Comparison of ENCODE assay signal across 28 cellular contexts in genomic region chr7:51321961-51322515, GRCh38. TPM values are rescaled to one million over a fixed set of nuclear protein-coding genes. Genes with fewer than 3 reads are reported as not detected.
"Had no signal": no experiment of that assay in that cellular context is flagged by ENCODE, and none has a peak within 500 bp of the region (broad histone marks: within the 10 kb centered on the region; RNA-seq: fewer than 3 reads in every experiment).

No MANE protein-coding gene starts in this region.

- H3K36me3 Mint-ChIP-seq: activated CD4-positive, alpha-beta memory T cell treated with anti-CD3 and anti-CD28 coated beads for 36 hours; activated naive CD4-positive, alpha-beta T cell treated with anti-CD3 and anti-CD28 coated beads, Interleukin-2, amount 50 U/mL, for 24 hours; natural killer cell; stimulated activated effector memory CD8-positive, alpha-beta T cell treated with anti-CD3 and anti-CD28 coated beads, Interleukin-12 subunit alpha, Interleukin-12 subunit beta, amount 100 ng/mL, for 72 hours had no signal

- ATAC-seq: activated naive CD8-positive, alpha-beta T cell treated with anti-CD3 and anti-CD28 coated beads, Interleukin-2, amount 50 U/mL, for 24 hours; activated T-cell treated with anti-CD3 and anti-CD28 coated beads, Interleukin-2, amount 50 U/mL, for 4 hours; activated T-helper 17 cell treated with anti-CD3 and anti-CD28 coated beads, Interleukin-2, amount 50 U/mL, for 72 hours; foreskin keratinocyte; lower lobe of right lung; natural killer cell; sciatic nerve; stimulated activated effector memory CD8-positive, alpha-beta T cell treated with anti-CD3 and anti-CD28 coated beads, Interleukin-12 subunit alpha, Interleukin-12 subunit beta, amount 100 ng/mL, for 72 hours had no signal

- H3K36me3 ChIP-seq: esophagus muscularis mucosa, heart right ventricle, lower lobe of right lung, thoracic aorta, WERI-Rb-1 had no signal

- H3K4me1 ChIP-seq: lower lobe of right lung had no signal

- H3K27ac ChIP-seq: esophagus muscularis mucosa, foreskin keratinocyte, heart right ventricle, lower lobe of right lung, skin epidermis, thoracic aorta, WERI-Rb-1 had no signal

- DNase-seq: activated CD4-positive, alpha-beta memory T cell treated with anti-CD3 and anti-CD28 coated beads for 36 hours; activated CD4-positive, alpha-beta T cell treated with anti-CD3 and anti-CD28 coated beads, Interleukin-2, amount 10 ng/mL, durations not matched to agents 24 days and 14 days; activated CD4-positive, CD25-positive, alpha-beta regulatory T cell treated with anti-CD3 and anti-CD28 coated beads, Interleukin-2, amount 50 U/mL, for 72 hours; activated CD8-positive, alpha-beta memory T cell treated with anti-CD3 and anti-CD28 coated beads, Interleukin-2, amount 50 U/mL, for 4 hours; activated naive CD8-positive, alpha-beta T cell treated with anti-CD3 and anti-CD28 coated beads, Interleukin-2, amount 50 U/mL, for 24 hours; activated T-cell treated with anti-CD3 and anti-CD28 coated beads, Interleukin-2, amount 50 U/mL, for 4 hours; amygdala; central memory CD4-positive, alpha-beta T cell; foreskin keratinocyte; heart right ventricle; lower lobe of right lung; mesenchymal stem cell; natural killer cell; posterior cingulate gyrus; stimulated activated CD4-positive, alpha-beta T cell treated with anti-CD3 and anti-CD28 coated beads, Interleukin-12 subunit alpha, Interleukin-12 subunit beta, amount 100 ng/mL, for 4 hours; stimulated activated CD4-positive, alpha-beta T cell treated with anti-CD3 and anti-CD28 coated beads, Interleukin-4, amount 100 ng/mL, for 1 hour; T1000; trophoblast cell; WERI-Rb-1 had no signal

- H3K27ac Mint-ChIP-seq: activated CD4-positive, alpha-beta memory T cell treated with anti-CD3 and anti-CD28 coated beads for 36 hours; activated CD4-positive, alpha-beta T cell treated with anti-CD3 and anti-CD28 coated beads, Interleukin-2, amount 10 ng/mL, durations not matched to agents 24 days and 14 days; activated naive CD4-positive, alpha-beta T cell treated with anti-CD3 and anti-CD28 coated beads, Interleukin-2, amount 50 U/mL, for 24 hours; activated naive CD8-positive, alpha-beta T cell treated with anti-CD3 and anti-CD28 coated beads, Interleukin-2, amount 50 U/mL, for 24 hours; activated T-helper 17 cell treated with anti-CD3 and anti-CD28 coated beads, Interleukin-2, amount 50 U/mL, for 72 hours; natural killer cell; stimulated activated effector memory CD8-positive, alpha-beta T cell treated with anti-CD3 and anti-CD28 coated beads, Interleukin-12 subunit alpha, Interleukin-12 subunit beta, amount 100 ng/mL, for 72 hours; stimulated activated naive CD8-positive, alpha-beta T cell treated with anti-CD3 and anti-CD28 coated beads, Interleukin-15, Interleukin-2, amounts not matched to agents 100 ng/mL and 50 ng/mL, for 24 hours had no signal

- H3K9me3 Mint-ChIP-seq: activated CD4-positive, alpha-beta memory T cell treated with anti-CD3 and anti-CD28 coated beads for 36 hours; activated CD4-positive, alpha-beta T cell treated with anti-CD3 and anti-CD28 coated beads, Interleukin-2, amount 10 ng/mL, durations not matched to agents 24 days and 14 days; activated naive CD4-positive, alpha-beta T cell treated with anti-CD3 and anti-CD28 coated beads, Interleukin-2, amount 50 U/mL, for 24 hours; activated naive CD8-positive, alpha-beta T cell treated with anti-CD3 and anti-CD28 coated beads, Interleukin-2, amount 50 U/mL, for 24 hours; activated T-cell treated with anti-CD3 and anti-CD28 coated beads, Interleukin-2, amount 50 U/mL, for 4 hours; activated T-helper 17 cell treated with anti-CD3 and anti-CD28 coated beads, Interleukin-2, amount 50 U/mL, for 72 hours; natural killer cell; stimulated activated effector memory CD8-positive, alpha-beta T cell treated with anti-CD3 and anti-CD28 coated beads, Interleukin-12 subunit alpha, Interleukin-12 subunit beta, amount 100 ng/mL, for 72 hours; stimulated activated naive CD8-positive, alpha-beta T cell treated with anti-CD3 and anti-CD28 coated beads, Interleukin-15, Interleukin-2, amounts not matched to agents 100 ng/mL and 50 ng/mL, for 24 hours had no signal

- H3K9me3 ChIP-seq: esophagus muscularis mucosa, heart right ventricle, lower lobe of right lung, thoracic aorta had no signal

- H3K4me3 ChIP-seq: esophagus muscularis mucosa, heart right ventricle, lower lobe of right lung, skin epidermis, thoracic aorta had no signal

- H3K4me1 Mint-ChIP-seq: activated CD4-positive, alpha-beta T cell treated with anti-CD3 and anti-CD28 coated beads, Interleukin-2, amount 10 ng/mL, durations not matched to agents 24 days and 14 days; activated naive CD4-positive, alpha-beta T cell treated with anti-CD3 and anti-CD28 coated beads, Interleukin-2, amount 50 U/mL, for 24 hours; activated T-helper 17 cell treated with anti-CD3 and anti-CD28 coated beads, Interleukin-2, amount 50 U/mL, for 72 hours; natural killer cell; stimulated activated effector memory CD8-positive, alpha-beta T cell treated with anti-CD3 and anti-CD28 coated beads, Interleukin-12 subunit alpha, Interleukin-12 subunit beta, amount 100 ng/mL, for 72 hours had no signal

- H3K4me3 Mint-ChIP-seq: activated CD4-positive, alpha-beta memory T cell treated with anti-CD3 and anti-CD28 coated beads for 36 hours; activated CD4-positive, alpha-beta T cell treated with anti-CD3 and anti-CD28 coated beads, Interleukin-2, amount 10 ng/mL, durations not matched to agents 24 days and 14 days; activated naive CD4-positive, alpha-beta T cell treated with anti-CD3 and anti-CD28 coated beads, Interleukin-2, amount 50 U/mL, for 24 hours; activated naive CD8-positive, alpha-beta T cell treated with anti-CD3 and anti-CD28 coated beads, Interleukin-2, amount 50 U/mL, for 24 hours; activated T-cell treated with anti-CD3 and anti-CD28 coated beads, Interleukin-2, amount 50 U/mL, for 4 hours; activated T-helper 17 cell treated with anti-CD3 and anti-CD28 coated beads, Interleukin-2, amount 50 U/mL, for 72 hours; natural killer cell; stimulated activated effector memory CD8-positive, alpha-beta T cell treated with anti-CD3 and anti-CD28 coated beads, Interleukin-12 subunit alpha, Interleukin-12 subunit beta, amount 100 ng/mL, for 72 hours; stimulated activated naive CD8-positive, alpha-beta T cell treated with anti-CD3 and anti-CD28 coated beads, Interleukin-15, Interleukin-2, amounts not matched to agents 100 ng/mL and 50 ng/mL, for 24 hours had no signal

RNA-seq across cellular contexts. Expression of gene COBL, which starts 5.4 kb away (rescaled TPM):
- total RNA-seq: activated CD4-positive, alpha-beta memory T cell treated with anti-CD3 and anti-CD28 coated beads for 36 hours; activated CD4-positive, alpha-beta T cell treated with anti-CD3 and anti-CD28 coated beads, Interleukin-2, amount 10 ng/mL, durations not matched to agents 24 days and 14 days; activated CD8-positive, alpha-beta memory T cell treated with anti-CD3 and anti-CD28 coated beads for 36 hours; activated T-helper 17 cell treated with anti-CD3 and anti-CD28 coated beads, Interleukin-2, amount 50 U/mL, for 72 hours; natural killer cell had no signal
